ENCODE assay signal across 2 cellular contexts in genomic region chr9:89619739-89620138, GRCh38.
TF ChIP-seq lines count a peak whose summit lies in the region.

No MANE protein-coding gene starts in this region.

TF ChIP-seq in Ishikawa, 13 proteins besides CTCF, POLR2A, EP300 and RAD21:
- TF ChIP-seq USF1 (IDR thresholded peaks at IDR 0.05) (no peak), ZBTB7A (IDR thresholded peaks at IDR 0.05; ENCODE audit: low read depth) (no peak), EGR1 (IDR thresholded peaks at IDR 0.05) (no peak), NFIC (IDR thresholded peaks at IDR 0.05) (peak; percentile 37; the same call in 1 of the 2 replicates), TAF1 (IDR thresholded peaks at IDR 0.05; ENCODE audit: low read depth) (no peak)

TF ChIP-seq in H1, 55 proteins besides CTCF, POLR2A, EP300 and RAD21 (continued from another document):
- TF ChIP-seq YY1 (IDR thresholded peaks at IDR 0.05; ENCODE audit: low read depth, low read length): no peak
- no peak for TF ChIP-seq CHD2 (IDR thresholded peaks at IDR 0.05; ENCODE audit: low read length)
- no peak for TF ChIP-seq SIN3A (conservative IDR thresholded peaks at IDR 0.05 in 1 of 2, IDR thresholded peaks at IDR 0.05 in 1 of 2; ENCODE audit: low read depth in 1 of 2, low read length in 2 of 2)
- TF ChIP-seq TBP (IDR thresholded peaks at IDR 0.05; ENCODE audit: low read depth, low read length): no peak
- no peak for TF ChIP-seq RXRA (IDR thresholded peaks at IDR 0.05; ENCODE audit: insufficient read depth, low read depth, low read length)
- no peak for TF ChIP-seq E2F6 (IDR thresholded peaks at IDR 0.05)
- TF ChIP-seq GTF2F1 (IDR thresholded peaks at IDR 0.05; ENCODE audit: borderline replicate concordance, low read depth, low read length): no peak
- no peak for TF ChIP-seq BRCA1 (IDR thresholded peaks at IDR 0.05; ENCODE audit: low read depth, low read length)
- no peak for TF ChIP-seq JUND (IDR thresholded peaks at IDR 0.05; ENCODE audit: low read length)
- TF ChIP-seq BACH1 (IDR thresholded peaks at IDR 0.05; ENCODE audit: low read length): no peak
- no peak for TF ChIP-seq SUZ12 (IDR thresholded peaks at IDR 0.05; ENCODE audit: low read length)
- no peak for TF ChIP-seq CHD7 (IDR thresholded peaks at IDR 0.05; ENCODE audit: insufficient replicate concordance, low read length)
- TF ChIP-seq SIX5 (IDR thresholded peaks at IDR 0.05; ENCODE audit: low read depth, low read length): no peak
- TF ChIP-seq MAX (IDR thresholded peaks at IDR 0.05): no peak
